Comparison of ENCODE assay signal across 8 cellular contexts in the genomic region with DNA sequence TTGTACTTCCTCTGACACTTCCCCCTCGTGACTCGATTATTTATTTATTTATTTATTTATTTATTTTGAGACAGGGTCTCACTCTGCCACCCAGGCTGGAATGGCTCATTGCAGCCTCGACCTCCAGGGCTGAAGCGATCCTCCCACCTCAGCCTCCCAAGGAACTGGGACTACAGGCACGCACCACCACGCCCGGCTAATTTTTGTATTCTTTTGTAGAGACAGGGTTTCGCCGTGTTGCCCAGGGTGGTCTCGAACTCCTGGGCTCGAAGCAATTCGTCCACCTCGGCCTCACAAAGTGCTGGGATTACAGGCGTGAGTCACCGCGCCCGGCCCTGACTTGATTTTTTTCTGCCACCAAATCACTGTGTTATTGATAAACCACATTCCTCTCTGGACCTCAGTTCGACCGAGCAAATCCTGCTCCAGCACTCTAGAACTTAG. TPM values are rescaled to one million over a fixed set of nuclear protein-coding genes. Genes with fewer than 3 reads are reported as not detected.
DNase-seq lines count a peak whose midpoint lies in the region; ATAC-seq, FAIRE-seq and TF ChIP-seq lines count a peak whose summit lies in the region.

No MANE protein-coding gene starts in this region.

- BruUV-seq in HepG2 (replicated peaks; lab: Mats Ljungman, UMichigan), result no TSS peak

- CTCF ChIA-PET in HepG2 (lab: Yijun Ruan, JAX; ENCODE audit: low intra/inter-chr PET ratio, low total read pairs), result no interaction called here

- H3K9me3 ChIP-seq in HepG2 (ENCODE audit: low read length) (no peaks in the 10 kb centered on the region), transverse colon (no peaks in the 10 kb centered on the region)

- H4K20me1 ChIP-seq in HepG2 (ENCODE audit: insufficient read depth, low read length), result peaks cover 33% of the 10 kb centered on the region

- H3K4me2 ChIP-seq in HepG2 (ENCODE audit: low read depth, low read length), result peak overlapping the region; percentile 73

- WGBS in HepG2 (ENCODE audit: low lambda C conversion rate), result 39% methylated on average over 19 of the region's 19 CpGs
- WGBS in transverse colon (ENCODE audit: low coverage in 1 of 2), 2 donors, result 22 to 27% methylated on average over 4 to 19 of the region's 19 CpGs

- no peak for TF ChIP-seq CTCF in HepG2 (CRISPR knock-in tag; IDR thresholded peaks at IDR 0.05)
- no peak for TF ChIP-seq CTCF in transverse colon (IDR thresholded peaks at IDR 0.05)

- peaks cover 14 to 22% of the 10 kb centered on the region in 2 donors for H3K36me3 Mint-ChIP-seq in activated T-cell treated with anti-CD3 and anti-CD28 coated beads, Interleukin-2, amount 50 U/mL, for 72 hours (ENCODE audit: insufficient read depth in 2 of 2)
- H3K36me3 Mint-ChIP-seq in activated naive CD8-positive, alpha-beta T cell treated with anti-CD3 and anti-CD28 coated beads, Interleukin-2, amount 50 U/mL, for 24 hours (ENCODE audit: low read depth), result peaks cover 43% of the 10 kb centered on the region

- H2AFZ ChIP-seq in HepG2 (ENCODE audit: low read length), result peak overlapping the region; percentile 50

- H3K27me3 ChIP-seq in HepG2 (ENCODE audit: control insufficient read depth in 1 of 2, insufficient read depth in 2 of 2, low read length in 2 of 2) (peaks cover 2 to 3% of the 10 kb centered on the region in 2 experiments; a peak in 3 of 5 replicates), transverse colon (peaks cover 14% of the 10 kb centered on the region)

- no peak for TF ChIP-seq EP300 in HepG2 (IDR thresholded peaks at IDR 0.05; ENCODE audit: low read depth in 2 of 2, low read length in 2 of 2)
- no peak for TF ChIP-seq EP300 in HepG2 (CRISPR knock-in tag; IDR thresholded peaks at IDR 0.05; ENCODE audit: borderline replicate concordance)
- no peak for TF ChIP-seq EP300 in transverse colon (IDR thresholded peaks at IDR 0.05; ENCODE audit: low read depth)

- DNase-seq in activated T-cell treated with anti-CD3 and anti-CD28 coated beads, Interleukin-2, amount 50 U/mL, for 72 hours, result no peak
- no peak for DNase-seq in activated T-cell treated with anti-CD3 and anti-CD28 coated beads for 4 hours
- DNase-seq in activated naive CD8-positive, alpha-beta T cell treated with anti-CD3 and anti-CD28 coated beads, Interleukin-2, amount 50 U/mL, for 24 hours, result no peak
- no peak for DNase-seq in HepG2 (ENCODE audit: low spot score)
- DNase-seq in transverse colon, result no peak
- DNase-seq in NCI-H1417 (lab: John Stamatoyannopoulos, UW), result no peak
- no peak for DNase-seq in NCI-H2107 (lab: John Stamatoyannopoulos, UW)
- no peak for DNase-seq in HK-2 (ENCODE audit: unreplicated experiment)

- TF ChIP-seq POLR2A in HepG2 (IDR thresholded peaks at IDR 0.05; ENCODE audit: insufficient read depth in 1 of 2, low read depth in 2 of 2, low read length in 2 of 2) (no peak), transverse colon (IDR thresholded peaks at IDR 0.05) (no peak)

- peaks cover 8 to 30% of the 10 kb centered on the region in 2 experiments; a peak in 4 of 5 replicates for H3K36me3 ChIP-seq in HepG2 (replicated peaks in 1 of 2; ENCODE audit: control insufficient read depth in 1 of 2, insufficient read depth in 2 of 2, low read length in 2 of 2)
- H3K36me3 ChIP-seq in transverse colon, result peaks cover 0 to 18% (median 9%) of the 10 kb centered on the region in 4 donors

- H3K79me2 ChIP-seq in HepG2 (ENCODE audit: insufficient read depth, low read length), result peaks cover 36% of the 10 kb centered on the region

- FAIRE-seq in HepG2 (lab: Jason Lieb, UNC), result no peak

- peak in 1 of 2 donors; percentile 1 for ATAC-seq in activated T-cell treated with anti-CD3 and anti-CD28 coated beads, Interleukin-2, amount 50 U/mL, for 72 hours (replicated peaks in 1 of 2)
- no peak for ATAC-seq in activated naive CD8-positive, alpha-beta T cell treated with anti-CD3 and anti-CD28 coated beads, Interleukin-2, amount 50 U/mL, for 24 hours
- ATAC-seq in HepG2, result no peak

- H3K9me3 Mint-ChIP-seq in activated T-cell treated with anti-CD3 and anti-CD28 coated beads, Interleukin-2, amount 50 U/mL, for 72 hours, result no peaks in the 10 kb centered on the region
- H3K9me3 Mint-ChIP-seq in activated naive CD8-positive, alpha-beta T cell treated with anti-CD3 and anti-CD28 coated beads, Interleukin-2, amount 50 U/mL, for 24 hours, result no peaks in the 10 kb centered on the region

- peaks cover 51% of the 10 kb centered on the region for H3K4me1 Mint-ChIP-seq in activated T-cell treated with anti-CD3 and anti-CD28 coated beads, Interleukin-2, amount 50 U/mL, for 72 hours (ENCODE audit: low read depth)
- H3K4me1 Mint-ChIP-seq in activated naive CD8-positive, alpha-beta T cell treated with anti-CD3 and anti-CD28 coated beads, Interleukin-2, amount 50 U/mL, for 24 hours, result peaks cover 53% of the 10 kb centered on the region

- H3K27ac Mint-ChIP-seq in activated T-cell treated with anti-CD3 and anti-CD28 coated beads, Interleukin-2, amount 50 U/mL, for 72 hours, result peak overlapping the region; percentile 93
- peak overlapping the region; percentile 100 for H3K27ac Mint-ChIP-seq in activated naive CD8-positive, alpha-beta T cell treated with anti-CD3 and anti-CD28 coated beads, Interleukin-2, amount 50 U/mL, for 24 hours

- H3K4me3 Mint-ChIP-seq in activated T-cell treated with anti-CD3 and anti-CD28 coated beads, Interleukin-2, amount 50 U/mL, for 72 hours, result peak overlapping the region; percentile 96 to 99
- peak overlapping the region; percentile 99 for H3K4me3 Mint-ChIP-seq in activated naive CD8-positive, alpha-beta T cell treated with anti-CD3 and anti-CD28 coated beads, Interleukin-2, amount 50 U/mL, for 24 hours

- H3K27ac ChIP-seq in HepG2 (ENCODE audit: extremely low read length, insufficient read depth, low read length) (peak overlapping the region; percentile 89), transverse colon (peak overlapping the region; percentile 85 to 91 (median 88))

- H3K4me1 ChIP-seq in HepG2 (ENCODE audit: insufficient read depth, low read length), result peaks cover 51% of the 10 kb centered on the region
- peaks cover 30 to 61% (median 46%) of the 10 kb centered on the region in 4 donors for H3K4me1 ChIP-seq in transverse colon

- peaks cover 6% of the 10 kb centered on the region for H3K27me3 Mint-ChIP-seq in activated T-cell treated with anti-CD3 and anti-CD28 coated beads, Interleukin-2, amount 50 U/mL, for 72 hours (ENCODE audit: low read depth)
- peaks cover 20% of the 10 kb centered on the region for H3K27me3 Mint-ChIP-seq in activated naive CD8-positive, alpha-beta T cell treated with anti-CD3 and anti-CD28 coated beads, Interleukin-2, amount 50 U/mL, for 24 hours

- peak overlapping the region; percentile 50 to 97 (median 96); a peak in 5 of 6 replicates for H3K4me3 ChIP-seq in HepG2 (replicated peaks in 1 of 3; ENCODE audit: insufficient read depth in 1 of 3, low read depth in 2 of 3, low read length in 3 of 3)
- peak overlapping the region in 3 of 4 donors; percentile 68 to 83 (median 76) for H3K4me3 ChIP-seq in transverse colon

- no peak for TF ChIP-seq RAD21 in HepG2 (CRISPR knock-in tag; IDR thresholded peaks at IDR 0.05)

- intact Hi-C loops in HepG2 (cut with micrococcal nuclease; ENCODE audit: unreplicated experiment) (no loop called here), transverse colon (cut with DNase I; ENCODE audit: low total_unique reads) (no loop called here)

- POLR2A ChIA-PET in HepG2 (lab: Yijun Ruan, JAX), result interaction anchor here (0.6 to 4.2 kb wide), 31 partner anchors 10 to 459 kb away, joined by 3 to 220 read pairs (median 6); partner anchors contain the start of genes BLTP2, DHRS13, FAM222B and NEK8

- H3K9ac ChIP-seq in HepG2 (ENCODE audit: insufficient read depth, low read depth, low read length), result peak overlapping the region; percentile 98

- in situ Hi-C loops in HepG2 (cut with HindIII; ENCODE audit: extremely low pct_ligation_motif_present, low pct_unique_long_range_greater_than_20kb), result loop anchor here (5.0 kb wide), 1 partner anchor 72 kb away; the partner anchor contains the start of gene BLTP2
- in situ Hi-C loops in transverse colon (cut with MboI; ENCODE audit: low pct_ligation_motif_present in 1 of 4, low pct_unique_long_range_greater_than_20kb in 1 of 4, low sequenced_read_pairs in 3 of 4), result no loop called here

RNA-seq across cellular contexts. Expression of gene RPL23A, which starts 0.8 kb away (rescaled TPM):
- total RNA-seq in activated T-cell treated with anti-CD3 and anti-CD28 coated beads, Interleukin-2, amount 50 U/mL, for 72 hours, result 1,000 to 10,000 TPM; 2,006 to 2,174 TPM
- 1,771 and 1,936 TPM in 2 replicates for total RNA-seq in HepG2 (2016; rRNA removed; fragmentation: Illumina TruSeq; extraction: Trizol)
- total RNA-seq in HepG2 (2016; cell fraction: cytosol; rRNA removed; fragmentation: Illumina TruSeq; extraction: Trizol; ENCODE audit: low read depth), result 2,822 and 3,167 TPM in 2 replicates
- 1,674 and 1,907 TPM in 2 replicates for total RNA-seq in HepG2 (2016; cell fraction: insoluble cytoplasmic fraction; rRNA removed; fragmentation: Illumina TruSeq; extraction: Trizol)
- total RNA-seq in HepG2 (2016; cell fraction: membrane; rRNA removed; fragmentation: Illumina TruSeq; extraction: Trizol), result 3,777 and 4,030 TPM in 2 replicates
- total RNA-seq in HepG2 (2016; cell fraction: nucleus; rRNA removed; fragmentation: Illumina TruSeq; extraction: Trizol), result 614 and 698 TPM in 2 replicates
- polyA plus RNA-seq in HepG2 (2011; rRNA removed), result 1,550 and 1,876 TPM in 2 replicates
- polyA plus RNA-seq in HepG2 (2011; cell fraction: cytosol; rRNA removed), result 799 and 1,152 TPM in 2 replicates
- 254 and 402 TPM in 2 replicates for polyA plus RNA-seq in HepG2 (2011; cell fraction: nucleus; rRNA removed)
- polyA plus RNA-seq in HepG2 (2012), result 2,570 and 3,235 TPM in 2 replicates
- 2,876 and 3,535 TPM in 2 replicates for polyA plus RNA-seq in HepG2 (2016; cell fraction: cytosol; fragmentation: Illumina TruSeq; extraction: Trizol; ENCODE audit: low read depth)
- polyA plus RNA-seq in HepG2 (2016; cell fraction: insoluble cytoplasmic fraction; fragmentation: Illumina TruSeq; extraction: Trizol; ENCODE audit: low read depth), result 1,761 and 1,897 TPM in 2 replicates
- polyA plus RNA-seq in HepG2 (2016; cell fraction: membrane; fragmentation: Illumina TruSeq; extraction: Trizol; ENCODE audit: low read depth), result 3,540 and 3,833 TPM in 2 replicates
- polyA plus RNA-seq in HepG2 (2016; cell fraction: nucleus; fragmentation: Illumina TruSeq; extraction: Trizol; ENCODE audit: insufficient read depth, low read depth), result 1,018 and 1,064 TPM in 2 replicates
- 414 and 1,016 TPM in 2 replicates for polyA minus RNA-seq in HepG2 (2011; rRNA and poly(A)+ RNA removed; ENCODE audit: low replicate concordance)
- 538 and 592 TPM in 2 replicates for polyA minus RNA-seq in HepG2 (2011; cell fraction: cytosol; rRNA and poly(A)+ RNA removed)
- 303 and 433 TPM in 2 replicates for polyA minus RNA-seq in HepG2 (2011; cell fraction: nucleus; rRNA and poly(A)+ RNA removed)
- 100 to 1,000 TPM; 238 to 385 (median 342) TPM for total RNA-seq in transverse colon

RNA-seq across cellular contexts. Expression of gene RAB34, which starts 1.3 kb away (rescaled TPM):
- 10 to 100 TPM; 10.4 to 17.3 TPM for total RNA-seq in activated T-cell treated with anti-CD3 and anti-CD28 coated beads, Interleukin-2, amount 50 U/mL, for 72 hours
- total RNA-seq in HepG2 (2016; rRNA removed; fragmentation: Illumina TruSeq; extraction: Trizol), result 0.49 TPM in 1 of 2 replicates, not detected in the other
- total RNA-seq in HepG2 (2016; cell fraction: cytosol; rRNA removed; fragmentation: Illumina TruSeq; extraction: Trizol; ENCODE audit: low read depth), result not detected in 2 replicates
- 0.17 TPM in 1 of 2 replicates, not detected in the other for total RNA-seq in HepG2 (2016; cell fraction: insoluble cytoplasmic fraction; rRNA removed; fragmentation: Illumina TruSeq; extraction: Trizol)
- total RNA-seq in HepG2 (2016; cell fraction: membrane; rRNA removed; fragmentation: Illumina TruSeq; extraction: Trizol), result 0.41 TPM in 1 of 2 replicates, not detected in the other
- total RNA-seq in HepG2 (2016; cell fraction: nucleus; rRNA removed; fragmentation: Illumina TruSeq; extraction: Trizol), result not detected in 2 replicates
- not detected in 2 replicates for polyA plus RNA-seq in HepG2 (2011; rRNA removed)
- 0.16 and 0.24 TPM in 2 replicates for polyA plus RNA-seq in HepG2 (2011; cell fraction: cytosol; rRNA removed)
- 0.31 and 0.50 TPM in 2 replicates for polyA plus RNA-seq in HepG2 (2011; cell fraction: nucleus; rRNA removed)
- not detected in 2 replicates for polyA plus RNA-seq in HepG2 (2012)
- polyA plus RNA-seq in HepG2 (2016; cell fraction: cytosol; fragmentation: Illumina TruSeq; extraction: Trizol; ENCODE audit: low read depth), result not detected in 2 replicates
- polyA plus RNA-seq in HepG2 (2016; cell fraction: insoluble cytoplasmic fraction; fragmentation: Illumina TruSeq; extraction: Trizol; ENCODE audit: low read depth), result 0.43 TPM in 1 of 2 replicates, not detected in the other
- polyA plus RNA-seq in HepG2 (2016; cell fraction: membrane; fragmentation: Illumina TruSeq; extraction: Trizol; ENCODE audit: low read depth), result not detected in 2 replicates
- polyA plus RNA-seq in HepG2 (2016; cell fraction: nucleus; fragmentation: Illumina TruSeq; extraction: Trizol; ENCODE audit: insufficient read depth, low read depth), result 1.2 TPM in 1 of 2 replicates, not detected in the other
- polyA minus RNA-seq in HepG2 (2011; rRNA and poly(A)+ RNA removed; ENCODE audit: low replicate concordance), result 0.36 and 236 TPM in 2 replicates
- polyA minus RNA-seq in HepG2 (2011; cell fraction: cytosol; rRNA and poly(A)+ RNA removed), result 1.6 and 2.4 TPM in 2 replicates
- 0.52 and 0.62 TPM in 2 replicates for polyA minus RNA-seq in HepG2 (2011; cell fraction: nucleus; rRNA and poly(A)+ RNA removed)
- 10 to 100 TPM; 41.1 to 60.5 (median 50.0) TPM for total RNA-seq in transverse colon

RNA-seq across cellular contexts. Expression of gene TLCD1, which starts 7.0 kb away (rescaled TPM):
- 1 to 10 TPM; 5.2 to 9.0 TPM for total RNA-seq in activated T-cell treated with anti-CD3 and anti-CD28 coated beads, Interleukin-2, amount 50 U/mL, for 72 hours
- total RNA-seq in HepG2 (2016; rRNA removed; fragmentation: Illumina TruSeq; extraction: Trizol) (9.6 and 19.6 TPM in 2 replicates), transverse colon (10 to 100 TPM in 1 of 4 donors, 1 to 10 TPM in 1, not detected in 2; 5.6 to 11.5 TPM)
- 10.7 and 11.5 TPM in 2 replicates for total RNA-seq in HepG2 (2016; cell fraction: cytosol; rRNA removed; fragmentation: Illumina TruSeq; extraction: Trizol; ENCODE audit: low read depth)
- total RNA-seq in HepG2 (2016; cell fraction: insoluble cytoplasmic fraction; rRNA removed; fragmentation: Illumina TruSeq; extraction: Trizol), result 10.3 and 16.0 TPM in 2 replicates
- total RNA-seq in HepG2 (2016; cell fraction: membrane; rRNA removed; fragmentation: Illumina TruSeq; extraction: Trizol), result 10.0 and 16.0 TPM in 2 replicates
- total RNA-seq in HepG2 (2016; cell fraction: nucleus; rRNA removed; fragmentation: Illumina TruSeq; extraction: Trizol), result 9.9 and 10.3 TPM in 2 replicates
- polyA plus RNA-seq in HepG2 (2011; rRNA removed), result 14.9 and 18.1 TPM in 2 replicates
- polyA plus RNA-seq in HepG2 (2011; cell fraction: cytosol; rRNA removed), result 20.9 and 25.5 TPM in 2 replicates
- 6.9 and 8.8 TPM in 2 replicates for polyA plus RNA-seq in HepG2 (2011; cell fraction: nucleus; rRNA removed)
- polyA plus RNA-seq in HepG2 (2012), result 10.5 and 12.7 TPM in 2 replicates
- polyA plus RNA-seq in HepG2 (2016; cell fraction: cytosol; fragmentation: Illumina TruSeq; extraction: Trizol; ENCODE audit: low read depth), result 11.3 and 18.1 TPM in 2 replicates
- polyA plus RNA-seq in HepG2 (2016; cell fraction: insoluble cytoplasmic fraction; fragmentation: Illumina TruSeq; extraction: Trizol; ENCODE audit: low read depth), result 10.2 and 11.3 TPM in 2 replicates
- 11.2 and 17.1 TPM in 2 replicates for polyA plus RNA-seq in HepG2 (2016; cell fraction: membrane; fragmentation: Illumina TruSeq; extraction: Trizol; ENCODE audit: low read depth)
- 24.7 and 27.8 TPM in 2 replicates for polyA plus RNA-seq in HepG2 (2016; cell fraction: nucleus; fragmentation: Illumina TruSeq; extraction: Trizol; ENCODE audit: insufficient read depth, low read depth)
- 20.6 and 67.0 TPM in 2 replicates for polyA minus RNA-seq in HepG2 (2011; rRNA and poly(A)+ RNA removed; ENCODE audit: low replicate concordance)
- polyA minus RNA-seq in HepG2 (2011; cell fraction: cytosol; rRNA and poly(A)+ RNA removed), result 5.7 and 8.6 TPM in 2 replicates
- polyA minus RNA-seq in HepG2 (2011; cell fraction: nucleus; rRNA and poly(A)+ RNA removed), result 6.7 TPM in 2 replicates

RNA-seq across cellular contexts. Expression of gene PROCA1, which starts 7.3 kb away (rescaled TPM):
- 1 to 10 TPM; 8.0 to 9.6 TPM for total RNA-seq in activated T-cell treated with anti-CD3 and anti-CD28 coated beads, Interleukin-2, amount 50 U/mL, for 72 hours
- total RNA-seq in HepG2 (2016; rRNA removed; fragmentation: Illumina TruSeq; extraction: Trizol), result 0.31 and 0.73 TPM in 2 replicates
- total RNA-seq in HepG2 (2016; cell fraction: cytosol; rRNA removed; fragmentation: Illumina TruSeq; extraction: Trizol; ENCODE audit: low read depth), result 0.26 and 0.71 TPM in 2 replicates
- total RNA-seq in HepG2 (2016; cell fraction: insoluble cytoplasmic fraction; rRNA removed; fragmentation: Illumina TruSeq; extraction: Trizol), result 0.63 TPM in 1 of 2 replicates, not detected in the other
- total RNA-seq in HepG2 (2016; cell fraction: membrane; rRNA removed; fragmentation: Illumina TruSeq; extraction: Trizol), result 0.52 and 0.93 TPM in 2 replicates
- 1.1 and 1.5 TPM in 2 replicates for total RNA-seq in HepG2 (2016; cell fraction: nucleus; rRNA removed; fragmentation: Illumina TruSeq; extraction: Trizol)
- polyA plus RNA-seq in HepG2 (2011; rRNA removed), result 0.82 and 1.5 TPM in 2 replicates
- polyA plus RNA-seq in HepG2 (2011; cell fraction: cytosol; rRNA removed), result 0.66 and 0.71 TPM in 2 replicates
- polyA plus RNA-seq in HepG2 (2011; cell fraction: nucleus; rRNA removed), result 8.7 and 9.4 TPM in 2 replicates
- polyA plus RNA-seq in HepG2 (2012), result 0.89 and 1.1 TPM in 2 replicates
- polyA plus RNA-seq in HepG2 (2016; cell fraction: cytosol; fragmentation: Illumina TruSeq; extraction: Trizol; ENCODE audit: low read depth), result 0.14 and 0.16 TPM in 2 replicates
- polyA plus RNA-seq in HepG2 (2016; cell fraction: insoluble cytoplasmic fraction; fragmentation: Illumina TruSeq; extraction: Trizol; ENCODE audit: low read depth), result 0.33 TPM in 2 replicates
- polyA plus RNA-seq in HepG2 (2016; cell fraction: membrane; fragmentation: Illumina TruSeq; extraction: Trizol; ENCODE audit: low read depth), result 0.15 and 0.31 TPM in 2 replicates
- 4.4 and 5.4 TPM in 2 replicates for polyA plus RNA-seq in HepG2 (2016; cell fraction: nucleus; fragmentation: Illumina TruSeq; extraction: Trizol; ENCODE audit: insufficient read depth, low read depth)
- polyA minus RNA-seq in HepG2 (2011; rRNA and poly(A)+ RNA removed; ENCODE audit: low replicate concordance), result 1.5 and 5.1 TPM in 2 replicates
- polyA minus RNA-seq in HepG2 (2011; cell fraction: cytosol; rRNA and poly(A)+ RNA removed), result 1.1 TPM in 1 of 2 replicates, not detected in the other
- 1.1 and 3.2 TPM in 2 replicates for polyA minus RNA-seq in HepG2 (2011; cell fraction: nucleus; rRNA and poly(A)+ RNA removed)
- 1 to 10 TPM in 2 of 4 donors, under 1 TPM in 1, not detected in 1; 0.96 to 2.9 (median 1.4) TPM for total RNA-seq in transverse colon

RNA-seq across cellular contexts. Expression of gene NEK8, which starts 9.6 kb away (rescaled TPM):
- total RNA-seq in activated T-cell treated with anti-CD3 and anti-CD28 coated beads, Interleukin-2, amount 50 U/mL, for 72 hours, result 10 to 100 TPM in 1 of 2 donors, 1 to 10 TPM in 1; 6.9 to 10.9 TPM
- 4.3 and 5.8 TPM in 2 replicates for total RNA-seq in HepG2 (2016; rRNA removed; fragmentation: Illumina TruSeq; extraction: Trizol)
- 2.1 and 2.5 TPM in 2 replicates for total RNA-seq in HepG2 (2016; cell fraction: cytosol; rRNA removed; fragmentation: Illumina TruSeq; extraction: Trizol; ENCODE audit: low read depth)
- 4.6 and 5.8 TPM in 2 replicates for total RNA-seq in HepG2 (2016; cell fraction: insoluble cytoplasmic fraction; rRNA removed; fragmentation: Illumina TruSeq; extraction: Trizol)
- 2.2 and 2.8 TPM in 2 replicates for total RNA-seq in HepG2 (2016; cell fraction: membrane; rRNA removed; fragmentation: Illumina TruSeq; extraction: Trizol)
- 7.2 and 8.5 TPM in 2 replicates for total RNA-seq in HepG2 (2016; cell fraction: nucleus; rRNA removed; fragmentation: Illumina TruSeq; extraction: Trizol)
- polyA plus RNA-seq in HepG2 (2011; rRNA removed), result 13.5 and 15.6 TPM in 2 replicates
- polyA plus RNA-seq in HepG2 (2011; cell fraction: cytosol; rRNA removed), result 6.9 and 8.5 TPM in 2 replicates
- 30.2 and 33.0 TPM in 2 replicates for polyA plus RNA-seq in HepG2 (2011; cell fraction: nucleus; rRNA removed)
- 5.5 and 5.8 TPM in 2 replicates for polyA plus RNA-seq in HepG2 (2012)
- polyA plus RNA-seq in HepG2 (2016; cell fraction: cytosol; fragmentation: Illumina TruSeq; extraction: Trizol; ENCODE audit: low read depth), result 0.73 and 0.88 TPM in 2 replicates
- 4.8 and 5.9 TPM in 2 replicates for polyA plus RNA-seq in HepG2 (2016; cell fraction: insoluble cytoplasmic fraction; fragmentation: Illumina TruSeq; extraction: Trizol; ENCODE audit: low read depth)
- polyA plus RNA-seq in HepG2 (2016; cell fraction: membrane; fragmentation: Illumina TruSeq; extraction: Trizol; ENCODE audit: low read depth), result 1.9 and 2.3 TPM in 2 replicates
- polyA plus RNA-seq in HepG2 (2016; cell fraction: nucleus; fragmentation: Illumina TruSeq; extraction: Trizol; ENCODE audit: insufficient read depth, low read depth), result 20.8 and 23.8 TPM in 2 replicates
- polyA minus RNA-seq in HepG2 (2011; rRNA and poly(A)+ RNA removed; ENCODE audit: low replicate concordance), result 21.9 and 30.0 TPM in 2 replicates
- polyA minus RNA-seq in HepG2 (2011; cell fraction: cytosol; rRNA and poly(A)+ RNA removed), result 1.8 and 2.3 TPM in 2 replicates
- 18.7 and 19.6 TPM in 2 replicates for polyA minus RNA-seq in HepG2 (2011; cell fraction: nucleus; rRNA and poly(A)+ RNA removed)
- 10 to 100 TPM in 1 of 4 donors, 1 to 10 TPM in 3; 5.7 to 52.3 (median 8.3) TPM for total RNA-seq in transverse colon
